8 cellular contexts compared by ENCODE assay signal in genomic region chr12:7460375-7461259, GRCh38. TPM values are rescaled to one million over a fixed set of nuclear protein-coding genes. Genes with fewer than 3 reads are reported as not detected.
A peak's percentile ranks its signal among the peaks of the same experiment; 100 is the strongest.
DNase-seq lines count a peak whose midpoint lies in the region; ATAC-seq and TF ChIP-seq lines count a peak whose summit lies in the region.

No MANE protein-coding gene starts in this region.

- TF ChIP-seq CTCF in WTC11 (IDR thresholded peaks at IDR 0.05) (peak; percentile 81), choroid plexus epithelial cell (conservative IDR thresholded peaks at IDR 0.05; ENCODE audit: low read depth, low read length) (peak; percentile 89), liver (IDR thresholded peaks at IDR 0.05; ENCODE audit: low read depth, low read length, missing input control) (peak; percentile 97)

- H3K9ac ChIP-seq in liver (ENCODE audit: low read depth in 1 of 2, low read length in 2 of 2), result no peak overlapping the region

- H3K27me3 ChIP-seq in liver (ENCODE audit: control insufficient read depth in 4 of 4, insufficient read depth in 4 of 4, low read length in 3 of 4), result no peaks in the 10 kb centered on the region

- no peak overlapping the region for H3K27ac ChIP-seq in liver (ENCODE audit: low read depth in 1 of 2, low read length in 2 of 2)

- H3K4me1 ChIP-seq in liver (ENCODE audit: control insufficient read depth in 4 of 4, insufficient read depth in 4 of 4, low read length in 3 of 4), result peaks cover 0 to 11% (median 0%) of the 10 kb centered on the region in 4 donors

- WGBS in liver, result 57% methylated on average over 7 of the region's 7 CpGs

- POLR2A ChIA-PET in WTC11 (lab: Charles Lee), result interaction anchor here (0.6 kb wide), 1 partner anchor 236 kb away, joined by 4 read pairs; no protein-coding TSS in a partner anchor

- no peak overlapping the region for H3K27ac Mint-ChIP-seq in WTC11

- CTCF ChIA-PET in WTC11 (lab: Charles Lee), result interaction anchor here (0.6 to 1.4 kb wide), 3 partner anchors 29 to 181 kb away, joined by 3 read pairs; no protein-coding TSS in a partner anchor

- no peaks in the 10 kb centered on the region for H3K36me3 ChIP-seq in liver (ENCODE audit: control insufficient read depth in 4 of 4, insufficient read depth in 3 of 4, low read depth in 1 of 4, low read length in 3 of 4)

- H3K4me3 ChIP-seq in choroid plexus epithelial cell (ENCODE audit: low read depth, low read length) (no peak overlapping the region), liver (ENCODE audit: low read depth in 1 of 3, low read length in 3 of 3) (no peak overlapping the region)

- H3K36me3 Mint-ChIP-seq in WTC11, result no peaks in the 10 kb centered on the region

- no peak overlapping the region for H3K4me3 Mint-ChIP-seq in WTC11

- peaks cover 5% of the 10 kb centered on the region for H3K4me1 Mint-ChIP-seq in WTC11

- H3K9me3 Mint-ChIP-seq in WTC11, result no peaks in the 10 kb centered on the region

- peak; percentile 93 to 96 for TF ChIP-seq RAD21 in liver (IDR thresholded peaks at IDR 0.05)

- no peaks in the 10 kb centered on the region for H3K27me3 Mint-ChIP-seq in WTC11 (ENCODE audit: low read depth)

- DNase-seq in AML-193 (lab: John Stamatoyannopoulos, UW) (peak; percentile 39 to 66), GM19238 (ENCODE audit: insufficient read length, low spot score) (peak; percentile 9), NCI-H128 (lab: John Stamatoyannopoulos, UW; ENCODE audit: unreplicated experiment) (peak; percentile 35), WTC11 (ENCODE audit: low spot score) (peak; percentile 78), choroid plexus epithelial cell (ENCODE audit: low read depth) (peak; percentile 73)
- peak; percentile 21 for DNase-seq in stimulated activated CD8-positive, alpha-beta memory T cell treated with anti-CD3 and anti-CD28 coated beads, Interleukin-15, amount 100 ng/mL, for 24 hours (ENCODE audit: low read depth)

- H3K9me3 ChIP-seq in liver (ENCODE audit: control insufficient read depth in 4 of 4, low read length in 3 of 4), result no peaks in the 10 kb centered on the region

- ATAC-seq in WTC11 (peak; percentile 98), GM19463 (IDR thresholded peaks at IDR 0.05; ENCODE audit: unreplicated experiment) (no peak)

TF ChIP-seq in WTC11, 78 proteins besides CTCF, POLR2A, EP300 and RAD21:
- TF ChIP-seq TEAD4 (CRISPR knock-in tag; IDR thresholded peaks at IDR 0.05), result no peak
- TF ChIP-seq, protein P1, sequence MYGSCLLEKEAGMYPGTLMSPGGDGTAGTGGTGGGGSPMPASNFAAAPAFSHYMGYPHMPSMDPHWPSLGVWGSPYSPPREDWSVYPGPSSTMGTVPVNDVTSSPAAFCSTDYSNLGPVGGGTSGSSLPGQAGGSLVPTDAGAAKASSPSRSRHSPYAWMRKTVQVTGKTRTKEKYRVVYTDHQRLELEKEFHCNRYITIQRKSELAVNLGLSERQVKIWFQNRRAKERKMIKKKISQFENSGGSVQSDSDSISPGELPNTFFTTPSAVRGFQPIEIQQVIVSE (CRISPR knock-in tag; IDR thresholded peaks at IDR 0.05; ENCODE audit: borderline replicate concordance), result no peak

TF ChIP-seq in liver, 16 proteins besides CTCF, POLR2A, EP300 and RAD21:
- no peak for TF ChIP-seq JUND (IDR thresholded peaks at IDR 0.05)
- TF ChIP-seq HNF4A (conservative IDR thresholded peaks at IDR 0.05), result peak in 1 of 2 donors; percentile 31

RNA-seq across cellular contexts. Expression of gene CD163L1, which starts 16.7 kb away (rescaled TPM):
- total RNA-seq in WTC11 (2021), result 0.26 to 1.0 TPM (median 0.32 TPM) in 3 replicates
- 1 to 10 TPM; 1.3 to 8.4 TPM for total RNA-seq in liver
- under 1 TPM; 0.31 to 0.87 TPM for polyA plus RNA-seq in liver

RNA-seq across cellular contexts. Expression of gene CD163, which starts 43.0 kb away (rescaled TPM):
- total RNA-seq in WTC11 (2021) (0.77 to 1.1 TPM (median 0.96 TPM) in 3 replicates), liver (100 to 1,000 TPM; 101 to 153 TPM)
- 10 to 100 TPM; 61.1 to 80.4 TPM for polyA plus RNA-seq in liver

Comparison
In these comparisons a context has a peak if more than half of its experiments do, and no peak if none do; other contexts are left out.
1. DNase-seq: peak in every context shown above with its lines; median percentile 78 in WTC11; 73 in choroid plexus epithelial cell; 52 in AML-193; 35 in NCI-H128; 21 in stimulated activated CD8-positive, alpha-beta memory T cell treated with anti-CD3 and anti-CD28 coated beads, Interleukin-15, amount 100 ng/mL, for 24 hours; 9 in GM19238.
2. RNA of gene CD163, which starts 43.0 kb away (total RNA-seq): 101 to 153 TPM in liver; 0.77 to 1.1 TPM in WTC11; every median in the first group is over 10 times any median in the second.
3. Peak in every context shown above with its lines, with median percentiles within 50 percentile points of each other: CTCF ChIP-seq.